8 cellular contexts compared by ENCODE assay signal in the genomic region with DNA sequence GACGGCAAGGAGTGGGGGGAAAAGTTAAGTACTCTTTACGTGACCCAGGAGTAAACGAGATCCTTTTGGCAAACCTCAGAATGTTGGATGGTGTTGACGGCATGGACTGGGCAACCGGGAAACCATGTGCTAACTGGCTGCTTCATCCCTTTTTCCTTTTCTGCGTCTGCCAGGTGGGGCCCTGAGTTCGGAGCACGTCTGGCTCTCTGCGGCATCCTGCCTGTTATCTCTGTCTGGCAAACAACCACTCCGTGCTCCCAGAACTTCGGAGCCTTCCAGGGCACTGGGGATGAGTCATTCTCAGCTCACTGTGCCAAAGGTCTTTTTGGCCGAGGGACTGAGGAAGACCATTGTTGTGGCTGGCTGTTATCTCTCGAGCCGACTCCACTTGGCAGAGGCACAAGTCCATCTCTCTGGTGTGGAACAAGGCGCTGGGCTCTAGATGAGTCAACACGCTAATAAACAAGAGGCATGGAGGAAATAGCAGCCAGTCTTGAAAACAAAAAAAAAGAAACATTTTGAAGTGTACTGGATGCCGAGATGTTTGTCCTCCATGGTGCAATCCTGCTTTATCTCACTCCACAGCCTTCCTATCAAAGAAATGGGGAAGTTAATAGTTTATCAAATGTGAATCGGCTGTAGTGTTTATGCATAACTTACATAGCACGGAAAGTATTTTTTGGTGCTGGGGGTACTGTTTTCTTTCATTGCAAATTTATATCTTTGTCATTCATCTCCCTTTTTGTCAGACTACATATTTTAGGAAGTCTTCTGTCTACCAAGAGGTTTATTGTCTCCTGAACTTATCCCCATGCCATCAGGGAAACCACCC.
DNase-seq lines count a peak whose midpoint lies in the region; ATAC-seq lines count a peak whose summit lies in the region.

No MANE protein-coding gene starts in this region.

- H3K4me3 ChIP-seq in duodenal mucosa (ENCODE audit: low read depth in 1 of 2, low read length in 2 of 2) (peak overlapping the region; percentile 46 to 53), mesendoderm (ENCODE audit: low read length) (no peak overlapping the region), aorta (ENCODE audit: low read length in 2 of 2) (no peak overlapping the region)

- H3K27ac ChIP-seq in duodenal mucosa (ENCODE audit: low read depth, low read length) (peak overlapping the region; percentile 39), mesendoderm (ENCODE audit: low read depth, low read length) (no peak overlapping the region), aorta (ENCODE audit: low read depth in 1 of 2, low read length in 2 of 2) (no peak overlapping the region)

- peak overlapping the region in 1 of 2 donors; percentile 0 for H3K9ac ChIP-seq in duodenal mucosa (ENCODE audit: low read depth in 1 of 2, low read length in 2 of 2)
- no peak overlapping the region for H3K9ac ChIP-seq in mesendoderm (ENCODE audit: low read length)

- peak; percentile 46 for ATAC-seq in GM19463 (IDR thresholded peaks at IDR 0.05; ENCODE audit: unreplicated experiment)
- peak; percentile 92 for ATAC-seq in aorta (ENCODE audit: low FRiP score)
- no peak for ATAC-seq in activated CD4-positive, CD25-positive, alpha-beta regulatory T cell treated with anti-CD3 and anti-CD28 coated beads, Interleukin-2, amount 50 U/mL, for 24 hours
- no peak for ATAC-seq in GM18870 (IDR thresholded peaks at IDR 0.05; ENCODE audit: unreplicated experiment)

- no peak overlapping the region for H3K18ac ChIP-seq in mesendoderm (ENCODE audit: low read length)

- no CpG with 5 or more reads among the region's 19 CpGs for WGBS in mesendoderm (ENCODE audit: extremely low coverage, insufficient coverage, low lambda C conversion rate)
- 1% methylated on average over 19 of the region's 19 CpGs for WGBS in aorta, 2 donors

- H4K8ac ChIP-seq in mesendoderm (ENCODE audit: low read depth, low read length): no peak overlapping the region

- H3K36me3 ChIP-seq in duodenal mucosa (ENCODE audit: control insufficient read depth in 1 of 2, insufficient read depth in 2 of 2, low read length in 2 of 2) (no peaks in the 10 kb centered on the region), mesendoderm (ENCODE audit: control insufficient read depth, insufficient read depth, low read length) (no peaks in the 10 kb centered on the region), aorta (ENCODE audit: control insufficient read depth in 1 of 2, insufficient read depth in 2 of 2, low read length in 1 of 2) (no peaks in the 10 kb centered on the region)

- peaks cover 24% of the 10 kb centered on the region in 2 donors for H3K4me1 ChIP-seq in duodenal mucosa (ENCODE audit: control insufficient read depth in 1 of 2, insufficient read depth in 2 of 2, low read length in 2 of 2)
- no peaks in the 10 kb centered on the region for H3K4me1 ChIP-seq in mesendoderm (ENCODE audit: control insufficient read depth, low read depth, low read length)
- peaks cover 0 to 5% of the 10 kb centered on the region in 2 donors for H3K4me1 ChIP-seq in aorta (ENCODE audit: control insufficient read depth in 1 of 2, insufficient read depth in 2 of 2, low read length in 2 of 2)

- no peaks in the 10 kb centered on the region for H3K79me2 ChIP-seq in mesendoderm (ENCODE audit: control insufficient read depth, insufficient read depth, low read length)

- H3K27me3 ChIP-seq in duodenal mucosa (ENCODE audit: control insufficient read depth in 1 of 2, insufficient read depth in 2 of 2, low read length in 2 of 2) (no peaks in the 10 kb centered on the region), mesendoderm (ENCODE audit: insufficient read depth, low read length, poor library complexity) (no peaks in the 10 kb centered on the region), aorta (ENCODE audit: control insufficient read depth in 1 of 2, insufficient read depth in 2 of 2, low read length in 1 of 2) (no peaks in the 10 kb centered on the region)

- no peak overlapping the region for H3K56ac ChIP-seq in mesendoderm (ENCODE audit: low read length)

- intact Hi-C loops in aorta (cut with DNase I): no loop called here

- peaks cover 2% of the 10 kb centered on the region in 2 donors for H3K9me3 ChIP-seq in duodenal mucosa (ENCODE audit: control insufficient read depth in 1 of 2, low read length in 2 of 2)
- no peaks in the 10 kb centered on the region for H3K9me3 ChIP-seq in aorta (ENCODE audit: control insufficient read depth, low read length)

- no peak overlapping the region for H2BK120ac ChIP-seq in mesendoderm (ENCODE audit: low read depth, low read length)

- no peaks in the 10 kb centered on the region for H3K79me1 ChIP-seq in mesendoderm (ENCODE audit: low read length)

- no peak overlapping the region for H2AK5ac ChIP-seq in mesendoderm (ENCODE audit: low read length)

- H3K23ac ChIP-seq in mesendoderm (ENCODE audit: low read length): no peak overlapping the region

- H3K4me2 ChIP-seq in mesendoderm (ENCODE audit: low read length): no peak overlapping the region

- H2BK15ac ChIP-seq in mesendoderm (replicated peaks; ENCODE audit: low read depth): no peak overlapping the region

- DNase-seq in NCI-H69 (lab: John Stamatoyannopoulos, UW) (peak; percentile 30), mesendoderm (peak; percentile 64), aorta (peak; percentile 78 to 79), NCI-H748 treated with DMSO at 0.1 percent for 48 hours (lab: John Stamatoyannopoulos, UW) (no peak)

- H4K5ac ChIP-seq in mesendoderm (ENCODE audit: low read length): no peak overlapping the region

- H2BK5ac ChIP-seq in mesendoderm (ENCODE audit: low read length): no peak overlapping the region

- H3K4ac ChIP-seq in mesendoderm (ENCODE audit: low read depth, low read length): no peak overlapping the region

Comparison
In these comparisons a context has a peak if more than half of its experiments do, and no peak if none do; other contexts are left out.
1. ATAC-seq: peak in GM19463 (single experiment) and aorta (single experiment); none in activated CD4-positive, CD25-positive, alpha-beta regulatory T cell treated with anti-CD3 and anti-CD28 coated beads, Interleukin-2, amount 50 U/mL, for 24 hours (0 of 2) and GM18870 (single experiment).
2. H3K4me3 ChIP-seq: peak in duodenal mucosa (2 of 2); none in mesendoderm (single experiment) and aorta (0 of 2).